ENCODE assay signal across 7 cellular contexts in genomic region chrX:34377645-34378044, GRCh38.
"Had no signal": no experiment of that assay in that cellular context is flagged by ENCODE, and none has a peak within 500 bp of the region (broad histone marks: within the 10 kb centered on the region; RNA-seq: fewer than 3 reads in every experiment).

No MANE protein-coding gene starts in this region.

- H3K36me3 Mint-ChIP-seq: IgD-negative memory B cell had no signal

- H3K4me3 Mint-ChIP-seq: IgD-negative memory B cell had no signal

- H3K27ac ChIP-seq: HL-60 had no signal

- H3K27me3 Mint-ChIP-seq: IgD-negative memory B cell had no signal

- H3K4me3 ChIP-seq: K562 had no signal

- ATAC-seq: HepG2, K562 had no signal

- DNase-seq: IMR-90, KBM-7 had no signal

- H3K27ac Mint-ChIP-seq: IgD-negative memory B cell had no signal

- FAIRE-seq: HepG2, HTR-8/SVneo, K562 had no signal

- H3K4me1 Mint-ChIP-seq: IgD-negative memory B cell had no signal
